8 cellular contexts compared by ENCODE assay signal in genomic region chr10:35336921-35337741, GRCh38. TPM values are rescaled to one million over a fixed set of nuclear protein-coding genes. Genes with fewer than 3 reads are reported as not detected.
DNase-seq lines count a peak whose midpoint lies in the region; ATAC-seq and TF ChIP-seq lines count a peak whose summit lies in the region.

No MANE protein-coding gene starts in this region.

- no peaks in the 10 kb centered on the region for H3K27me3 ChIP-seq in CD4-positive, alpha-beta T cell (ENCODE audit: control insufficient read depth, insufficient read depth, low read length)
- no peaks in the 10 kb centered on the region for H3K27me3 ChIP-seq in uterus

- peak; percentile 3 for ATAC-seq in CD4-positive, alpha-beta T cell (ENCODE audit: poor library complexity)
- ATAC-seq in GM21528 (IDR thresholded peaks at IDR 0.05; ENCODE audit: low FRiP score, unreplicated experiment), result peak; percentile 12
- ATAC-seq in esophagus mucosa, result peak; percentile 15
- ATAC-seq in natural killer cell, result peak; percentile 7 to 21 (median 9)
- no peak for ATAC-seq in HG03457 (IDR thresholded peaks at IDR 0.05; ENCODE audit: unreplicated experiment)

- peaks cover 0 to 9% of the 10 kb centered on the region in 2 donors for H3K4me1 ChIP-seq in uterus

- TF ChIP-seq POLR2A in uterus (IDR thresholded peaks at IDR 0.05), result peak in 1 of 2 donors; percentile 4

- H3K36me3 ChIP-seq in uterus, result no peaks in the 10 kb centered on the region

- H3K9me3 ChIP-seq in CD4-positive, alpha-beta T cell (ENCODE audit: control insufficient read depth, low read length), result no peaks in the 10 kb centered on the region
- no peaks in the 10 kb centered on the region for H3K9me3 ChIP-seq in uterus

- POLR2A ChIA-PET in CD4-positive, alpha-beta T cell (lab: Charles Lee), result interaction anchor here (0.9 to 1.8 kb wide), 2 partner anchors 27 to 142 kb away, joined by 3 to 7 read pairs; no protein-coding TSS in a partner anchor

- peak overlapping the region; percentile 91 for H3K4me3 Mint-ChIP-seq in CD4-positive, alpha-beta T cell
- peak overlapping the region; percentile 93 for H3K4me3 Mint-ChIP-seq in natural killer cell

- H3K27ac Mint-ChIP-seq in CD4-positive, alpha-beta T cell, result peak overlapping the region; percentile 81
- peak overlapping the region; percentile 78 to 83 for H3K27ac Mint-ChIP-seq in natural killer cell

- peaks cover 26% of the 10 kb centered on the region for H3K36me3 Mint-ChIP-seq in CD4-positive, alpha-beta T cell (ENCODE audit: low read depth)
- no peaks in the 10 kb centered on the region for H3K36me3 Mint-ChIP-seq in natural killer cell

- no peak for TF ChIP-seq CTCF in CD4-positive, alpha-beta T cell (IDR thresholded peaks at IDR 0.05)
- TF ChIP-seq CTCF in LNCaP clone FGC (IDR thresholded peaks at IDR 0.05; ENCODE audit: control insufficient read depth, extremely low read depth, insufficient read depth), result no peak
- TF ChIP-seq CTCF in natural killer cell (IDR thresholded peaks at IDR 0.05), result no peak
- TF ChIP-seq CTCF in uterus (IDR thresholded peaks at IDR 0.05), result peak in 1 of 4 experiments; percentile 25

- peaks cover 80% of the 10 kb centered on the region for H3K4me1 Mint-ChIP-seq in CD4-positive, alpha-beta T cell (ENCODE audit: low read depth)
- H3K4me1 Mint-ChIP-seq in natural killer cell, result peaks cover 65 to 75% of the 10 kb centered on the region in 2 donors

- intact Hi-C loops in CD4-positive, alpha-beta T cell (cut with DNase I, micrococcal nuclease), result loop anchor here (2.0 to 5.0 kb wide), 5 partner anchors 115 to 305 kb away; partner anchors contain the start of genes CREM (in 1 of the 2) and FZD8 (in 1 of the 2)
- intact Hi-C loops in natural killer cell (cut with micrococcal nuclease), result loop anchor here (5.0 kb wide), 1 partner anchor 140 kb away; no protein-coding TSS in a partner anchor
- intact Hi-C loops in uterus (cut with DNase I; ENCODE audit: low total_unique reads), result loop anchor here (10.0 kb wide), 1 partner anchor 228 kb away; no protein-coding TSS in a partner anchor

- CTCF ChIA-PET in CD4-positive, alpha-beta T cell (lab: Charles Lee), result no interaction called here

- H3K27ac ChIP-seq in CD4-positive, alpha-beta T cell (ENCODE audit: low read depth, low read length), result no peak overlapping the region
- H3K27ac ChIP-seq in uterus, result peak overlapping the region; percentile 81 to 85

- no peaks in the 10 kb centered on the region for H3K27me3 Mint-ChIP-seq in CD4-positive, alpha-beta T cell
- no peaks in the 10 kb centered on the region for H3K27me3 Mint-ChIP-seq in natural killer cell (ENCODE audit: low read depth in 2 of 2)

- H3K4me3 ChIP-seq in LNCaP clone FGC (ENCODE audit: low read depth, low read length), result peak overlapping the region; percentile 78
- peak overlapping the region; percentile 63 to 95 for H3K4me3 ChIP-seq in uterus

- peak in 7 of 10 experiments; percentile 3 to 42 (median 7) for DNase-seq in CD4-positive, alpha-beta T cell
- no peak for DNase-seq in LNCaP clone FGC (ENCODE audit: low read depth)
- DNase-seq in activated T-cell treated with anti-CD3 and anti-CD28 coated beads, Interleukin-2, amount 50 U/mL, for 1 hour, result peak; percentile 53
- DNase-seq in natural killer cell, result peak; percentile 35
- DNase-seq in uterus, result peak; percentile 36 to 41

- no peaks in the 10 kb centered on the region for H3K9me3 Mint-ChIP-seq in CD4-positive, alpha-beta T cell
- no peaks in the 10 kb centered on the region for H3K9me3 Mint-ChIP-seq in natural killer cell

RNA-seq across cellular contexts. Expression of gene CCNY, which starts 0.8 kb away (rescaled TPM):
- 10 to 100 TPM; 64.9 to 66.9 TPM for total RNA-seq in CD4-positive, alpha-beta T cell
- total RNA-seq in esophagus mucosa (44.8 TPM), natural killer cell (10 to 100 TPM; 71.0 to 87.2 (median 74.3) TPM), uterus (10 to 100 TPM; 28.2 to 79.2 (median 46.2) TPM)
